Comparison of ENCODE assay signal across 1 cellular context in genomic region chr20:35821807-35822242, GRCh38.
TF ChIP-seq lines count a peak whose summit lies in the region.

No MANE protein-coding gene starts in this region.

TF ChIP-seq in SK-N-SH, 30 proteins besides CTCF, POLR2A, EP300 and RAD21 (continued from another document):
- TF ChIP-seq, protein P1, sequence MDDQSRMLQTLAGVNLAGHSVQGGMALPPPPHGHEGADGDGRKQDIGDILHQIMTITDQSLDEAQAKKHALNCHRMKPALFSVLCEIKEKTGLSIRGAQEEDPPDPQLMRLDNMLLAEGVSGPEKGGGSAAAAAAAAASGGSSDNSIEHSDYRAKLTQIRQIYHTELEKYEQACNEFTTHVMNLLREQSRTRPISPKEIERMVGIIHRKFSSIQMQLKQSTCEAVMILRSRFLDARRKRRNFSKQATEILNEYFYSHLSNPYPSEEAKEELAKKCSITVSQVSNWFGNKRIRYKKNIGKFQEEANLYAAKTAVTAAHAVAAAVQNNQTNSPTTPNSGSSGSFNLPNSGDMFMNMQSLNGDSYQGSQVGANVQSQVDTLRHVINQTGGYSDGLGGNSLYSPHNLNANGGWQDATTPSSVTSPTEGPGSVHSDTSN (IDR thresholded peaks at IDR 0.05) = peak; percentile 63
- TF ChIP-seq EZH2phosphoT487 (IDR thresholded peaks at IDR 0.05; ENCODE audit: borderline replicate concordance, low read depth) (no peak), TEAD4 (IDR thresholded peaks at IDR 0.05; ENCODE audit: borderline replicate concordance, insufficient read depth) (peak; percentile 70; the same call in 1 of the 2 replicates), FOXM1 (IDR thresholded peaks at IDR 0.05; ENCODE audit: low read depth) (no peak), NFIC (IDR thresholded peaks at IDR 0.05; ENCODE audit: borderline replicate concordance) (peak; percentile 55; the same call in 1 of the 2 replicates), CHD2 (IDR thresholded peaks at IDR 0.05; ENCODE audit: low read length, partially characterized antibody) (no peak), TCF12 (IDR thresholded peaks at IDR 0.05) (peak; percentile 83), FOSL2 (IDR thresholded peaks at IDR 0.05; ENCODE audit: borderline replicate concordance, low read depth) (peak; percentile 76), RCOR1 (IDR thresholded peaks at IDR 0.05; ENCODE audit: low read length) (no peak), YY1 (IDR thresholded peaks at IDR 0.05; ENCODE audit: low read depth) (no peak), SMC3 (IDR thresholded peaks at IDR 0.05; ENCODE audit: low read depth, low read length) (no peak), ELF1 (IDR thresholded peaks at IDR 0.05) (no peak), ZBTB33 (IDR thresholded peaks at IDR 0.05; ENCODE audit: borderline replicate concordance, low read depth) (no peak), MXI1 (IDR thresholded peaks at IDR 0.05; ENCODE audit: low read depth, low read length) (no peak), POLR2AphosphoS5 (IDR thresholded peaks at IDR 0.05; ENCODE audit: low read depth, low read length) (peak; percentile 45; the same call in 1 of the 2 replicates), MEF2A (IDR thresholded peaks at IDR 0.05; ENCODE audit: borderline replicate concordance, low read depth) (no peak), GABPA (IDR thresholded peaks at IDR 0.05; ENCODE audit: low read depth) (no peak)
